ENCODE assay signal across 12 cellular contexts in the genomic region with DNA sequence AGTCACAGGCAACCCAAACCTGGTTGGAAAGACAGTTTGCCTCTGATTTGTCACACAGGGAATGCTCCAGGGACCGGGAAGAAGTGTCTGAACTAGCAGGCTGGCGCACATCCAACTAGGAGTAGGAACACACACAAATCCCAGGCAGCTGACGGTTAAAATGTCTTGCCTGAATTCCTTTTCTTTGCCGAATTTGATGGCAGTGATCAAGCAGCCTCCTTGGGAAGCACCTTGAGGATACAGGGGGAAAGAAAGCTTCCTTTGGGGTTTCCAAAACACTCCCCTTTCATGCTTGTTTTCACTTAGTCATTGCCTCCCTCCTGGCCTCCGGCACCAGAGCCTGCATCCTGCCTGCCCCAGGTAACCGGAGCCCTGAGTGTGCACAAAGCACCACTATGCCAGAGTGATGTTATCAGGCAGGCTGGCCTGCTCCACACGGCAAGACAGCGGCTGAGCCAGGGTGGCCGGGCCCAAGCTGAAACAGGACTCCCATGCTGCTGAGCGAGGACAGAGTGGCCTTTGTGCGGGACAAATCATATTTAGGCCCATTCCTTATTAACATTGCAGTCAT.
A peak's percentile ranks its signal among the peaks of the same experiment; 100 is the strongest.
DNase-seq lines count a peak whose midpoint lies in the region; ATAC-seq and TF ChIP-seq lines count a peak whose summit lies in the region.
"Had no signal": no experiment of that assay in that cellular context is flagged by ENCODE, and none has a peak within 500 bp of the region (broad histone marks: within the 10 kb centered on the region; RNA-seq: fewer than 3 reads in every experiment).

No MANE protein-coding gene starts in this region.

- no peak for ATAC-seq in GM19452 (IDR thresholded peaks at IDR 0.05; ENCODE audit: unreplicated experiment)
- no peak for ATAC-seq in GM19351 (IDR thresholded peaks at IDR 0.05; ENCODE audit: unreplicated experiment)

- H3K27me3 ChIP-seq in SJCRH30 (no peaks in the 10 kb centered on the region), MM.1S (replicated peaks; ENCODE audit: insufficient read depth, low read length) (no peaks in the 10 kb centered on the region)
- H3K27me3 ChIP-seq: upper lobe of left lung had no signal

- DNase-seq in DMS53 (lab: John Stamatoyannopoulos, UW) (peak; percentile 95), NCI-H1694 (lab: John Stamatoyannopoulos, UW) (peak; percentile 29), SJCRH30 (peak; percentile 92 to 96), nephron progenitor cell (peak; percentile 44), cerebellar cortex (ENCODE audit: low spot score) (no peak), MM.1S (no peak)
- DNase-seq: activated CD8-positive, alpha-beta memory T cell treated with anti-CD3 and anti-CD28 coated beads for 24 hours; amniotic stem cell; KBM-7 had no signal

- no peak for TF ChIP-seq CTCF in nephron progenitor cell (IDR thresholded peaks at IDR 0.05)
- TF ChIP-seq CTCF in MM.1S (IDR thresholded peaks at IDR 0.05; ENCODE audit: low read length), result no peak

- H3K36me3 ChIP-seq in SJCRH30, result no peaks in the 10 kb centered on the region
- H3K36me3 ChIP-seq in MM.1S (replicated peaks; ENCODE audit: insufficient read depth, low read length), result no peaks in the 10 kb centered on the region
- H3K36me3 ChIP-seq: upper lobe of left lung had no signal

- no peaks in the 10 kb centered on the region for H3K36me3 Mint-ChIP-seq in nephron progenitor cell (ENCODE audit: low read depth)

- peak overlapping the region; percentile 18; the same call in 1 of the 2 replicates for H3K4me3 ChIP-seq in SJCRH30
- H3K4me3 ChIP-seq in MM.1S (ENCODE audit: low read length), result no peak overlapping the region
- H3K4me3 ChIP-seq: upper lobe of left lung had no signal

- H3K4me1 Mint-ChIP-seq in nephron progenitor cell, result peaks cover 30% of the 10 kb centered on the region

- no peaks in the 10 kb centered on the region for H4K20me1 ChIP-seq in MM.1S (ENCODE audit: insufficient read depth, low read length)

- H3K27me3 Mint-ChIP-seq in nephron progenitor cell (ENCODE audit: low read depth, poor library complexity), result peaks cover 25% of the 10 kb centered on the region

- H3F3A ChIP-seq in MM.1S (ENCODE audit: insufficient read depth, low read length), result no peaks in the 10 kb centered on the region

- H3K27ac Mint-ChIP-seq in nephron progenitor cell, result no peak overlapping the region

- H3K4me3 Mint-ChIP-seq in nephron progenitor cell, result no peak overlapping the region

- peaks cover 2% of the 10 kb centered on the region for H3K9me3 Mint-ChIP-seq in nephron progenitor cell

- H3K27ac ChIP-seq in SJCRH30 (peak overlapping the region; percentile 90), MM.1S (ENCODE audit: low read length) (no peak overlapping the region)
- H3K27ac ChIP-seq: upper lobe of left lung had no signal

- no peak overlapping the region for H3K4me2 ChIP-seq in MM.1S (ENCODE audit: low read depth, low read length)

- H3K9me3 ChIP-seq in SJCRH30 (replicated peaks) (no peaks in the 10 kb centered on the region), MM.1S (replicated peaks; ENCODE audit: insufficient read depth, low read length) (no peaks in the 10 kb centered on the region)
- H3K9me3 ChIP-seq: upper lobe of left lung had no signal

- H3K4me1 ChIP-seq in SJCRH30 (peaks cover 19% of the 10 kb centered on the region), MM.1S (ENCODE audit: low read length) (no peaks in the 10 kb centered on the region)
- H3K4me1 ChIP-seq: upper lobe of left lung had no signal

- H3K9me2 ChIP-seq in MM.1S (replicated peaks; ENCODE audit: insufficient read depth, low read length), result no peaks in the 10 kb centered on the region

- H2AFZ ChIP-seq in MM.1S (ENCODE audit: low read length), result no peak overlapping the region

- no peak overlapping the region for H3K9ac ChIP-seq in MM.1S (ENCODE audit: low read length)

- no peaks in the 10 kb centered on the region for H3K79me2 ChIP-seq in MM.1S (ENCODE audit: low read length)

Comparison
In these comparisons a context has a peak if more than half of its experiments do, and no peak if none do; other contexts are left out.
1. DNase-seq: peak in DMS53 (single experiment), NCI-H1694 (single experiment), SJCRH30 (2 of 2) and nephron progenitor cell (single experiment); none in cerebellar cortex (single experiment) and MM.1S (single experiment).